Comparison of ENCODE assay signal across 20 cellular contexts in genomic region chr13:77459616-77460015, GRCh38.
A peak's percentile ranks its signal among the peaks of the same experiment; 100 is the strongest.
DNase-seq lines count a peak whose midpoint lies in the region; ATAC-seq, FAIRE-seq and TF ChIP-seq lines count a peak whose summit lies in the region.
"Had no signal": no experiment of that assay in that cellular context is flagged by ENCODE, and none has a peak within 500 bp of the region (broad histone marks: within the 10 kb centered on the region; RNA-seq: fewer than 3 reads in every experiment).

No MANE protein-coding gene starts in this region.

- H3K27me3 ChIP-seq in HUES48 (ENCODE audit: control insufficient read depth, insufficient read depth, low read length) = no peaks in the 10 kb centered on the region
- no peaks in the 10 kb centered on the region for H3K27me3 ChIP-seq in neural cell (ENCODE audit: insufficient read depth, low read depth, low read length)
- H3K27me3 ChIP-seq: BE2C had no signal

- peak overlapping the region; percentile 47 for H3K4me2 ChIP-seq in neural cell (ENCODE audit: low read length)
- H3K4me2 ChIP-seq: A549 had no signal

- H3K9ac ChIP-seq in HUES48 (ENCODE audit: low read depth, low read length) = no peak overlapping the region
- H3K9ac ChIP-seq in neural cell (ENCODE audit: low read length) = peak overlapping the region; percentile 46

- peaks cover 6% of the 10 kb centered on the region for H3K4me1 ChIP-seq in HUES48 (ENCODE audit: control insufficient read depth, insufficient read depth, low read length)
- H3K4me1 ChIP-seq: A549, BE2C had no signal

- H3K9me2 ChIP-seq in neural cell (ENCODE audit: insufficient read depth, low read length) = no peaks in the 10 kb centered on the region

- peak; percentile 62 for FAIRE-seq in GM12891 (lab: Jason Lieb, UNC)
- FAIRE-seq: A549, H1 had no signal

- TF ChIP-seq RAD21 in neural cell (conservative IDR thresholded peaks at IDR 0.05) = peak; percentile 29

- no peaks in the 10 kb centered on the region for H3F3A ChIP-seq in neural cell (ENCODE audit: insufficient read depth, low read length, poor library complexity, severe bottlenecking)

- TF ChIP-seq EP300 in neural cell (conservative IDR thresholded peaks at IDR 0.05; ENCODE audit: poor library complexity, severe bottlenecking) = peak; percentile 84

- no peak for ATAC-seq in GM19324 (IDR thresholded peaks at IDR 0.05; ENCODE audit: low FRiP score, unreplicated experiment)
- ATAC-seq: A549 had no signal

- DNase-seq in GM12891 (ENCODE audit: insufficient read length, low spot score) (no peak), superior temporal gyrus (ENCODE audit: extremely low spot score) (peak; percentile 28), RPMI8226 (no peak), NOMO-1 (lab: John Stamatoyannopoulos, UW; ENCODE audit: unreplicated experiment in 2 of 2) (no peak)
- DNase-seq: BE2C; CD4-positive, alpha-beta T cell; COR-L47; DND-41; KG1; NCI-H1436 treated with DMSO at 0.1 percent for 48 hours; NCI-H1930; NCI-H2227 treated with DMSO at 0.1 percent for 48 hours; NCI-H510A; NCI-H774; SHP77 had no signal

- no peak for TF ChIP-seq CTCF in neural cell (IDR thresholded peaks at IDR 0.05; ENCODE audit: poor library complexity, severe bottlenecking)

- H3K79me2 ChIP-seq in neural cell (replicated peaks; ENCODE audit: insufficient read depth, low read length) = no peaks in the 10 kb centered on the region

- H3K9me3 ChIP-seq in HUES48 (ENCODE audit: control insufficient read depth, insufficient read depth, low read length) (no peaks in the 10 kb centered on the region), neural cell (ENCODE audit: low read length) (no peaks in the 10 kb centered on the region)
- H3K9me3 ChIP-seq: A549, BE2C had no signal

- no peak for TF ChIP-seq POLR2A in GM12891 (IDR thresholded peaks at IDR 0.05; ENCODE audit: low read depth, low read length)

- H3K4me3 ChIP-seq in HUES48 (ENCODE audit: low read depth, low read length) (no peak overlapping the region), neural cell (ENCODE audit: low read length) (peak overlapping the region; percentile 57)
- H3K4me3 ChIP-seq: A549 had no signal

- peak overlapping the region; percentile 9 for H3K27ac ChIP-seq in HUES48 (ENCODE audit: low read depth, low read length)
- H3K27ac ChIP-seq in neural cell (ENCODE audit: low read length) = peak overlapping the region; percentile 82
- H3K27ac ChIP-seq: A549 had no signal

- no peaks in the 10 kb centered on the region for H3K36me3 ChIP-seq in HUES48 (ENCODE audit: control insufficient read depth, insufficient read depth, low read length)
- no peaks in the 10 kb centered on the region for H3K36me3 ChIP-seq in neural cell (ENCODE audit: insufficient read depth, low read length)
- H3K36me3 ChIP-seq: BE2C had no signal

- no peak overlapping the region for H2AFZ ChIP-seq in neural cell (ENCODE audit: low read depth, low read length)

- no peaks in the 10 kb centered on the region for H4K20me1 ChIP-seq in neural cell (ENCODE audit: insufficient read depth)

TF ChIP-seq in GM12891, 5 proteins besides CTCF, POLR2A, EP300 and RAD21:
- no peak for TF ChIP-seq PAX5 (IDR thresholded peaks at IDR 0.05; ENCODE audit: insufficient read depth, low read length, severe bottlenecking)
- TF ChIP-seq SPI1 (IDR thresholded peaks at IDR 0.05; ENCODE audit: low read depth, low read length) = no peak
- TF ChIP-seq TAF1 (IDR thresholded peaks at IDR 0.05; ENCODE audit: low read depth, low read length) = no peak
- no peak for TF ChIP-seq POLR2AphosphoS5 (IDR thresholded peaks at IDR 0.05; ENCODE audit: low read depth, low read length)
- no peak for TF ChIP-seq POU2F2 (IDR thresholded peaks at IDR 0.05; ENCODE audit: low read depth, low read length)

TF ChIP-seq in neural cell, 6 proteins besides CTCF, POLR2A, EP300 and RAD21:
- TF ChIP-seq SMC3 (conservative IDR thresholded peaks at IDR 0.05; ENCODE audit: poor library complexity) (no peak), POLR2AphosphoS5 (IDR thresholded peaks at IDR 0.05) (peak; percentile 73), REST (IDR thresholded peaks at IDR 0.05; ENCODE audit: borderline replicate concordance) (peak; percentile 87), TAF1 (IDR thresholded peaks at IDR 0.05; ENCODE audit: low read depth) (peak; percentile 32), MXI1 (conservative IDR thresholded peaks at IDR 0.05; ENCODE audit: poor library complexity, severe bottlenecking) (no peak), EZH2 (IDR thresholded peaks at IDR 0.05; ENCODE audit: borderline replicate concordance, insufficient read depth, low read length, poor library complexity, severe bottlenecking) (no peak)
TF ChIP-seq in neural cell: peak in this region for 3.
